9 cellular contexts compared by ENCODE assay signal in the genomic region with DNA sequence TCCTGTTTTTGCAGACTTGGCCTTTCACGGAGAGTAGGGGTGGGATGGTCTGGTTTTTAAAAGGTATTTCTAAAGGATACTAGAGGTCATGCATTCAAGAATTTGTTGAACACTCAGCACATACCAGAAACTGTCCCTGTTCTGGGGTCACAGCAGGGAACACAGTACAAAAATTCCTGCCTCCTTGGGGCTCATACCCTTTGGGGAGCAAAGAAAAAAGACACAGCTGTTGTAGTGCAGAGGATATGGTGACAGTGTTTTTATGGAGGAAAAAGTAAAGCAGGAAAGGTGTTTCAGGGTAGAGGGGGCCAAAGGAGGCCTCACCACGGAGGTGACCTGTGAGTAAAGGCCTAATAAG. TPM values are rescaled to one million over a fixed set of nuclear protein-coding genes. Genes with fewer than 3 reads are reported as not detected.
DNase-seq lines count a peak whose midpoint lies in the region; ATAC-seq and TF ChIP-seq lines count a peak whose summit lies in the region.
"Had no signal": no experiment of that assay in that cellular context is flagged by ENCODE, and none has a peak within 500 bp of the region (broad histone marks: within the 10 kb centered on the region; RNA-seq: fewer than 3 reads in every experiment).

No MANE protein-coding gene starts in this region.

- no peak for TF ChIP-seq EP300 in stomach (IDR thresholded peaks at IDR 0.05)

- ATAC-seq in DND-41 (ENCODE audit: insufficient read depth, low read depth) = peak; percentile 25
- no peak for ATAC-seq in activated B cell treated with CpG ODN at 0.5 μM for 24 hours (ENCODE audit: low read depth)

- peaks cover 2% of the 10 kb centered on the region for H3K27me3 Mint-ChIP-seq in activated B cell treated with CpG ODN at 0.5 μM for 24 hours

- peak overlapping the region; percentile 45 for H3K4me3 Mint-ChIP-seq in activated B cell treated with CpG ODN at 0.5 μM for 24 hours

- no peak for DNase-seq in DND-41
- no peak for DNase-seq in activated B cell treated with CpG ODN at 0.5 μM for 24 hours
- DNase-seq in mesenteric fat pad (ENCODE audit: low spot score) = no peak
- no peak for DNase-seq in NCI-H2081 (lab: John Stamatoyannopoulos, UW)
- no peak for DNase-seq in stomach

- no peak overlapping the region for H3K27ac Mint-ChIP-seq in activated B cell treated with CpG ODN at 0.5 μM for 24 hours

- peaks cover 31% of the 10 kb centered on the region for H3K79me2 ChIP-seq in DND-41 (ENCODE audit: insufficient read depth, low read length)

- WGBS in stomach, 5 donors = 62 to 79% (median 74%) methylated on average over 2 of the region's 2 CpGs

- H4K20me1 ChIP-seq in DND-41 (ENCODE audit: insufficient read depth, low read length) = peaks cover 58% of the 10 kb centered on the region

- H3K4me1 ChIP-seq in DND-41 (ENCODE audit: insufficient read depth, low read length) (peaks cover 26% of the 10 kb centered on the region), mucosa of rectum (ENCODE audit: control insufficient read depth in 2 of 2, insufficient read depth in 2 of 2, low read length in 2 of 2) (peaks cover 12 to 21% of the 10 kb centered on the region in 2 donors), stomach (peaks cover 4 to 57% (median 28%) of the 10 kb centered on the region in 4 donors)

- H3K9ac ChIP-seq in DND-41 (ENCODE audit: low read depth, low read length) (no peak overlapping the region), mucosa of rectum (ENCODE audit: low read depth in 1 of 2, low read length in 2 of 2) (no peak overlapping the region)

- H3K9me3 ChIP-seq in DND-41 (ENCODE audit: insufficient read depth, low read length, severe bottlenecking) = no peaks in the 10 kb centered on the region
- H3K9me3 ChIP-seq in mucosa of rectum (ENCODE audit: control insufficient read depth in 2 of 2, low read length in 2 of 2) = no peaks in the 10 kb centered on the region
- no peaks in the 10 kb centered on the region for H3K9me3 ChIP-seq in stomach

- H2AFZ ChIP-seq in DND-41 (ENCODE audit: low read depth, low read length) = no peak overlapping the region

- CTCF ChIA-PET in activated B cell treated with CpG ODN at 0.5 μM for 24 hours (lab: Charles Lee) = interaction anchor here (2.7 kb wide), 1 partner anchor 16 kb away, joined by 6 read pairs; no protein-coding TSS in a partner anchor

- H3K27me3 ChIP-seq in DND-41 (ENCODE audit: insufficient read depth, low read length, poor library complexity) (no peaks in the 10 kb centered on the region), mucosa of rectum (ENCODE audit: control insufficient read depth in 2 of 2, insufficient read depth in 2 of 2, low read length in 2 of 2) (no peaks in the 10 kb centered on the region), stomach (no peaks in the 10 kb centered on the region)

- H3K36me3 Mint-ChIP-seq in activated B cell treated with CpG ODN at 0.5 μM for 24 hours (ENCODE audit: low read depth) = peaks cover 60% of the 10 kb centered on the region

- H3K4me3 ChIP-seq in DND-41 (ENCODE audit: low read depth in 1 of 2, low read length in 2 of 2) (no peak overlapping the region), mucosa of rectum (ENCODE audit: low read length in 2 of 2) (no peak overlapping the region), stomach (no peak overlapping the region)

- TF ChIP-seq CTCF in DND-41 (IDR thresholded peaks at IDR 0.05; ENCODE audit: borderline replicate concordance, extremely low read depth, low read length, poor library complexity, severe bottlenecking) = no peak
- no peak for TF ChIP-seq CTCF in activated B cell treated with CpG ODN at 0.5 μM for 24 hours (IDR thresholded peaks at IDR 0.05)
- TF ChIP-seq CTCF in stomach (IDR thresholded peaks at IDR 0.05) = no peak

- intact Hi-C loops in activated B cell treated with CpG ODN at 0.5 μM for 24 hours (cut with micrococcal nuclease) = loop anchor here (10.0 kb wide), 2 partner anchors 504 to 676 kb away; a partner anchor contains a TSS
- intact Hi-C loops in stomach (cut with DNase I; ENCODE audit: low total_unique reads) = no loop called here

- POLR2A ChIA-PET in activated B cell treated with CpG ODN at 0.5 μM for 24 hours (lab: Charles Lee) = interaction anchor here (0.6 to 1.2 kb wide), 2 partner anchors 8 to 169 kb away, joined by 5 to 11 read pairs; a partner anchor contains a TSS

- no peak overlapping the region for H3K4me2 ChIP-seq in DND-41 (ENCODE audit: insufficient read depth, low read length)

- peaks cover 53% of the 10 kb centered on the region for H3K36me3 ChIP-seq in DND-41 (ENCODE audit: insufficient read depth, low read length)
- H3K36me3 ChIP-seq in mucosa of rectum (ENCODE audit: control insufficient read depth in 2 of 2, insufficient read depth in 2 of 2, low read length in 2 of 2) = peaks cover 45 to 50% of the 10 kb centered on the region in 2 donors
- H3K36me3 ChIP-seq in stomach = peaks cover 52 to 61% (median 59%) of the 10 kb centered on the region in 4 donors

- H3K27ac ChIP-seq in DND-41 (ENCODE audit: low read length) (no peak overlapping the region), mucosa of rectum (ENCODE audit: low read depth in 2 of 2, low read length in 2 of 2) (peak overlapping the region; percentile 56 to 65), stomach (peak overlapping the region in 1 of 5 donors; percentile 38)

- no peaks in the 10 kb centered on the region for H3K9me3 Mint-ChIP-seq in activated B cell treated with CpG ODN at 0.5 μM for 24 hours

- peaks cover 12% of the 10 kb centered on the region for H3K4me1 Mint-ChIP-seq in activated B cell treated with CpG ODN at 0.5 μM for 24 hours

- TF ChIP-seq POLR2A in stomach (IDR thresholded peaks at IDR 0.05) = no peak

RNA-seq across cellular contexts. Expression of a gene that starts 8.4 kb away (rescaled TPM):
- total RNA-seq in activated B cell treated with CpG ODN at 0.5 μM for 24 hours (270 and 274 TPM in 2 replicates), mesenteric fat pad (202 TPM), stomach (100 to 1,000 TPM in 4 of 5 donors, 10 to 100 TPM in 1; 70.7 to 255 (median 141) TPM)
- 100 to 1,000 TPM in 1 of 3 donors, 10 to 100 TPM in 2; 36.0 to 176 (median 51.6) TPM for polyA plus RNA-seq in stomach

RNA-seq across cellular contexts. Expression of a gene that starts 32.1 kb away (rescaled TPM):
- total RNA-seq in activated B cell treated with CpG ODN at 0.5 μM for 24 hours = not detected in 2 replicates
- not detected for total RNA-seq in mesenteric fat pad
- 10 to 100 TPM in 1 of 5 donors, 1 to 10 TPM in 2, under 1 TPM in 1, not detected in 1; 0.73 to 19.4 (median 6.6) TPM for total RNA-seq in stomach
- polyA plus RNA-seq in stomach = under 1 TPM in 2 of 3 donors, not detected in 1; 0.12 to 0.48 TPM
- total RNA-seq: epithelial cell of proximal tubule, ureter had no signal

RNA-seq across cellular contexts. Expression of a gene that starts 49.7 kb away (rescaled TPM):
- total RNA-seq in activated B cell treated with CpG ODN at 0.5 μM for 24 hours = 95.9 and 124 TPM in 2 replicates
- total RNA-seq in mesenteric fat pad = 50.9 TPM
- total RNA-seq in stomach = 10 to 100 TPM; 27.7 to 57.6 (median 41.2) TPM
- polyA plus RNA-seq in stomach = 10 to 100 TPM; 47.2 to 67.9 (median 48.8) TPM

RNA-seq across cellular contexts. Expression of a gene that starts 56.5 kb away (rescaled TPM):
- total RNA-seq in activated B cell treated with CpG ODN at 0.5 μM for 24 hours (0.55 TPM in 1 of 2 replicates, not detected in the other), mesenteric fat pad (not detected), stomach (not detected)
- polyA plus RNA-seq in stomach = not detected
- total RNA-seq: epithelial cell of proximal tubule, ureter had no signal
- polyA plus RNA-seq: adipose tissue had no signal

RNA-seq across cellular contexts. Expression of a gene that starts 57.3 kb away (rescaled TPM):
- total RNA-seq in activated B cell treated with CpG ODN at 0.5 μM for 24 hours = 58.4 and 71.5 TPM in 2 replicates
- total RNA-seq in mesenteric fat pad = 41.8 TPM
- total RNA-seq in stomach = 10 to 100 TPM in 4 of 5 donors, 1 to 10 TPM in 1; 8.2 to 48.1 (median 24.2) TPM
- 10 to 100 TPM; 21.7 to 44.6 (median 29.3) TPM for polyA plus RNA-seq in stomach
